Comparison of ENCODE assay signal across 8 cellular contexts in genomic region chr4:54231419-54232150, GRCh38. TPM values are rescaled to one million over a fixed set of nuclear protein-coding genes. Genes with fewer than 3 reads are reported as not detected.
DNase-seq lines count a peak whose midpoint lies in the region; ATAC-seq and TF ChIP-seq lines count a peak whose summit lies in the region.

No MANE protein-coding gene starts in this region.

- peaks cover 16 to 23% (median 21%) of the 10 kb centered on the region in 3 donors for H3K4me1 Mint-ChIP-seq in IgD-negative memory B cell

- H3K9ac ChIP-seq in neural cell (ENCODE audit: low read length) = no peak overlapping the region

- H3K27ac Mint-ChIP-seq in IgD-negative memory B cell = peak overlapping the region in 2 of 3 donors; percentile 84 to 96

- H3K79me2 ChIP-seq in neural cell (replicated peaks; ENCODE audit: insufficient read depth, low read length) = no peaks in the 10 kb centered on the region

- no peaks in the 10 kb centered on the region for H4K20me1 ChIP-seq in neural cell (ENCODE audit: insufficient read depth)

- H3K27ac ChIP-seq in neural cell (ENCODE audit: low read length) = no peak overlapping the region
- peak overlapping the region in 1 of 3 donors; percentile 17 for H3K27ac ChIP-seq in thyroid gland

- TF ChIP-seq RAD21 in neural cell (conservative IDR thresholded peaks at IDR 0.05) = no peak

- DNase-seq in AG20443 (ENCODE audit: low spot score) (peak; percentile 66), fibroblast of peridontal ligament (ENCODE audit: extremely low read depth) (peak; percentile 61), thyroid gland (no peak), AML-193 (lab: John Stamatoyannopoulos, UW) (no peak), globus pallidus (ENCODE audit: low spot score) (no peak)

- H3K4me3 Mint-ChIP-seq in IgD-negative memory B cell = peak overlapping the region in 3 of 4 donors; percentile 53 to 77 (median 67)

- H3K27me3 ChIP-seq in neural cell (ENCODE audit: insufficient read depth, low read depth, low read length) (peaks cover 70% of the 10 kb centered on the region), thyroid gland (peaks cover 45% of the 10 kb centered on the region)

- peaks cover 43 to 63% of the 10 kb centered on the region in 2 donors for H3K4me1 ChIP-seq in thyroid gland

- no peak overlapping the region for H3K4me2 ChIP-seq in neural cell (ENCODE audit: low read length)

- H3F3A ChIP-seq in neural cell (ENCODE audit: insufficient read depth, low read length, poor library complexity, severe bottlenecking) = no peaks in the 10 kb centered on the region

- H3K36me3 Mint-ChIP-seq in IgD-negative memory B cell = no peaks in the 10 kb centered on the region

- H2AFZ ChIP-seq in neural cell (ENCODE audit: low read depth, low read length) = no peak overlapping the region

- H3K27me3 Mint-ChIP-seq in IgD-negative memory B cell = peaks cover 69% of the 10 kb centered on the region

- intact Hi-C loops in thyroid gland (cut with DNase I) = loop anchor here (2.0 to 5.0 kb wide), 3 partner anchors 323 to 1034 kb away; no protein-coding TSS in a partner anchor

- H3K4me3 ChIP-seq in neural cell (ENCODE audit: low read length) (peak overlapping the region; percentile 94), thyroid gland (replicated peaks in 1 of 3) (peak overlapping the region in 1 of 3 donors; percentile 26)

- H3K36me3 ChIP-seq in neural cell (ENCODE audit: insufficient read depth, low read length) (no peaks in the 10 kb centered on the region), thyroid gland (no peaks in the 10 kb centered on the region)

- H3K9me2 ChIP-seq in neural cell (ENCODE audit: insufficient read depth, low read length) = no peaks in the 10 kb centered on the region

- H3K9me3 Mint-ChIP-seq in IgD-negative memory B cell = no peaks in the 10 kb centered on the region

- TF ChIP-seq POLR2A in thyroid gland (IDR thresholded peaks at IDR 0.05) = no peak

- ATAC-seq in HG02973 (IDR thresholded peaks at IDR 0.05; ENCODE audit: unreplicated experiment) = no peak

- 6% methylated on average over 31 to 36 of the region's 47 CpGs for WGBS in thyroid gland, 2 donors

- no peaks in the 10 kb centered on the region for H3K9me3 ChIP-seq in neural cell (ENCODE audit: low read length)
- no peaks in the 10 kb centered on the region for H3K9me3 ChIP-seq in thyroid gland

- TF ChIP-seq EP300 in neural cell (conservative IDR thresholded peaks at IDR 0.05; ENCODE audit: poor library complexity, severe bottlenecking) = no peak

- TF ChIP-seq CTCF in neural cell (IDR thresholded peaks at IDR 0.05; ENCODE audit: poor library complexity, severe bottlenecking) (no peak), thyroid gland (IDR thresholded peaks at IDR 0.05) (no peak)

TF ChIP-seq in neural cell, 6 proteins besides CTCF, POLR2A, EP300 and RAD21:
- TF ChIP-seq MXI1 (conservative IDR thresholded peaks at IDR 0.05; ENCODE audit: poor library complexity, severe bottlenecking) (no peak), EZH2 (IDR thresholded peaks at IDR 0.05; ENCODE audit: borderline replicate concordance, insufficient read depth, low read length, poor library complexity, severe bottlenecking) (peak; percentile 41)

RNA-seq across cellular contexts. Expression of gene PDGFRA, which starts 2.5 kb away (rescaled TPM):
- polyA plus RNA-seq in IgD-negative memory B cell (not detected), neural cell (0.40 and 0.43 TPM in 2 replicates)
- polyA minus RNA-seq in neural cell = 0.97 and 1.0 TPM in 2 replicates
- 100 to 1,000 TPM in 1 of 4 donors, 10 to 100 TPM in 3; 33.1 to 108 (median 64.3) TPM for total RNA-seq in thyroid gland

Comparison
In these comparisons a context has a peak if more than half of its experiments do, and no peak if none do; other contexts are left out.
1. DNase-seq: peak in AG20443 (single experiment) and fibroblast of peridontal ligament (single experiment); none in thyroid gland (0 of 2), AML-193 (0 of 2) and globus pallidus (single experiment).